Comparison of ENCODE assay signal across 8 cellular contexts in genomic region chr9:116687074-116687761, GRCh38. TPM values are rescaled to one million over a fixed set of nuclear protein-coding genes. Genes with fewer than 3 reads are reported as not detected.
DNase-seq lines count a peak whose midpoint lies in the region; ATAC-seq and TF ChIP-seq lines count a peak whose summit lies in the region.

Gene TRIM32, plus strand, starts transcription at chr9:116687305. Its CDS starts 10,438 bp downstream, at chr9:116697743.

- H3K9me3 Mint-ChIP-seq in activated naive CD8-positive, alpha-beta T cell treated with anti-CD3 and anti-CD28 coated beads, Interleukin-2, amount 50 U/mL, for 24 hours, result peaks cover 6% of the 10 kb centered on the region

- H3K27ac ChIP-seq in tibial nerve, result peak within 1 kb of the TSS; percentile 58 to 91 (median 74)

- no peak for TF ChIP-seq CTCF in tibial nerve (IDR thresholded peaks at IDR 0.05)

- TF ChIP-seq POLR2A in GM10847 (IDR thresholded peaks at IDR 0.05; ENCODE audit: extremely low read depth, insufficient read length) (peak; percentile 66), tibial nerve (IDR thresholded peaks at IDR 0.05) (peak; percentile 5 to 41)

- H3K27ac Mint-ChIP-seq in activated naive CD8-positive, alpha-beta T cell treated with anti-CD3 and anti-CD28 coated beads, Interleukin-2, amount 50 U/mL, for 24 hours, result peak within 1 kb of the TSS; percentile 86

- H3K36me3 ChIP-seq in tibial nerve, result no peaks in the 10 kb centered on the region

- H3K4me3 ChIP-seq in tibial nerve, result peak within 1 kb of the TSS; percentile 70 to 90 (median 79)

- H3K4me1 ChIP-seq in tibial nerve, result peaks cover 0 to 38% (median 14%) of the 10 kb centered on the region in 4 donors

- peak within 1 kb of the TSS; percentile 88 for H3K4me3 Mint-ChIP-seq in activated naive CD8-positive, alpha-beta T cell treated with anti-CD3 and anti-CD28 coated beads, Interleukin-2, amount 50 U/mL, for 24 hours

- TF ChIP-seq EP300 in tibial nerve (IDR thresholded peaks at IDR 0.05), result peak in 1 of 2 donors; percentile 71

- intact Hi-C loops in cardiac septum (cut with DNase I), result no loop called here

- H3K4me1 Mint-ChIP-seq in activated naive CD8-positive, alpha-beta T cell treated with anti-CD3 and anti-CD28 coated beads, Interleukin-2, amount 50 U/mL, for 24 hours, result peaks cover 57% of the 10 kb centered on the region

- peak; percentile 90 for DNase-seq in NCI-H1105 (lab: John Stamatoyannopoulos, UW)
- peak; percentile 87 for DNase-seq in T follicular helper cell (ENCODE audit: low read depth)
- DNase-seq in activated naive CD8-positive, alpha-beta T cell treated with anti-CD3 and anti-CD28 coated beads, Interleukin-2, amount 50 U/mL, for 24 hours, result peak; percentile 95
- peak; percentile 94 for DNase-seq in cardiac septum (ENCODE audit: low spot score)
- DNase-seq in pons (ENCODE audit: low spot score), result peak; percentile 86
- peak; percentile 82 to 92 for DNase-seq in tibial nerve (ENCODE audit: low spot score in 2 of 2)

- 0% methylated on average over 39 to 44 of the region's 54 CpGs for WGBS in tibial nerve, 2 donors

- peak; percentile 99 for ATAC-seq in HG02588 (IDR thresholded peaks at IDR 0.05; ENCODE audit: unreplicated experiment)
- peak; percentile 98 for ATAC-seq in activated naive CD8-positive, alpha-beta T cell treated with anti-CD3 and anti-CD28 coated beads, Interleukin-2, amount 50 U/mL, for 24 hours

- no peaks in the 10 kb centered on the region for H3K9me3 ChIP-seq in tibial nerve

- no peaks in the 10 kb centered on the region for H3K27me3 ChIP-seq in tibial nerve

- peaks cover 10% of the 10 kb centered on the region for H3K36me3 Mint-ChIP-seq in activated naive CD8-positive, alpha-beta T cell treated with anti-CD3 and anti-CD28 coated beads, Interleukin-2, amount 50 U/mL, for 24 hours (ENCODE audit: low read depth)

- H3K27me3 Mint-ChIP-seq in activated naive CD8-positive, alpha-beta T cell treated with anti-CD3 and anti-CD28 coated beads, Interleukin-2, amount 50 U/mL, for 24 hours, result no peaks in the 10 kb centered on the region

RNA-seq across cellular contexts. Expression of gene TRIM32, which starts in this region (rescaled TPM):
- 13.1 TPM for total RNA-seq in cardiac septum
- total RNA-seq in tibial nerve, result 10 to 100 TPM; 11.4 to 19.8 (median 15.9) TPM

Comparison
In these comparisons a context has a peak if more than half of its experiments do, and no peak if none do; other contexts are left out.
1. Peak in every context shown above with its lines: DNase-seq, ATAC-seq, H3K4me3 ChIP-seq and H3K27ac ChIP-seq.